ENCODE assay signal across 11 cellular contexts in genomic region chr1:202113690-202114300, GRCh38. TPM values are rescaled to one million over a fixed set of nuclear protein-coding genes. Genes with fewer than 3 reads are reported as not detected.
DNase-seq lines count a peak whose midpoint lies in the region; ATAC-seq, FAIRE-seq and TF ChIP-seq lines count a peak whose summit lies in the region.
"Had no signal": no experiment of that assay in that cellular context is flagged by ENCODE, and none has a peak within 500 bp of the region (broad histone marks: within the 10 kb centered on the region; RNA-seq: fewer than 3 reads in every experiment).

No MANE protein-coding gene starts in this region.

- no CpG with 5 or more reads among the region's 2 CpGs for WGBS in mesendoderm (ENCODE audit: extremely low coverage, insufficient coverage, low lambda C conversion rate)

- H3K27ac ChIP-seq in PC-3 (ENCODE audit: low read length): peak overlapping the region; percentile 43; the same call in 1 of the 2 replicates
- peak overlapping the region; percentile 81 to 84 for H3K27ac ChIP-seq in mucosa of rectum (ENCODE audit: low read depth in 2 of 2, low read length in 2 of 2)
- H3K27ac ChIP-seq in mesendoderm (ENCODE audit: low read depth, low read length): no peak overlapping the region

- BruUV-seq in PC-3 (replicated peaks; lab: Mats Ljungman, UMichigan): TSS peak; percentile 41

- no peaks in the 10 kb centered on the region for H3K79me1 ChIP-seq in mesendoderm (ENCODE audit: low read length)

- no peak for TF ChIP-seq CTCF in GM20000 (IDR thresholded peaks at IDR 0.05; ENCODE audit: extremely low read depth, missing control alignments)
- no peak for TF ChIP-seq CTCF in PC-3 (conservative IDR thresholded peaks at IDR 0.05; ENCODE audit: low read depth, low read length)

- TF ChIP-seq POLR2A in H54 (IDR thresholded peaks at IDR 0.05; ENCODE audit: low read depth, low read length) (no peak), erythroblast (IDR thresholded peaks at IDR 0.05; ENCODE audit: low read length) (no peak)

- intact Hi-C loops in PC-3 (cut with micrococcal nuclease): no loop called here

- no peaks in the 10 kb centered on the region for H3K9me2 ChIP-seq in PC-3 (replicated peaks; ENCODE audit: low read length)

- H3K4me3 ChIP-seq in PC-3 (ENCODE audit: low read length) (no peak overlapping the region), mucosa of rectum (ENCODE audit: low read length in 2 of 2) (no peak overlapping the region), mesendoderm (ENCODE audit: low read length) (no peak overlapping the region)

- no peak overlapping the region for H2BK15ac ChIP-seq in mesendoderm (replicated peaks; ENCODE audit: low read depth)

- H3K18ac ChIP-seq in mesendoderm (ENCODE audit: low read length): no peak overlapping the region

- H3K56ac ChIP-seq in mesendoderm (ENCODE audit: low read length): no peak overlapping the region

- H3K4me1 ChIP-seq in PC-3 (ENCODE audit: insufficient read depth, low read length) (peaks cover 15% of the 10 kb centered on the region), mucosa of rectum (ENCODE audit: control insufficient read depth in 2 of 2, insufficient read depth in 2 of 2, low read length in 2 of 2) (peaks cover 23 to 44% of the 10 kb centered on the region in 2 donors), mesendoderm (ENCODE audit: control insufficient read depth, low read depth, low read length) (no peaks in the 10 kb centered on the region)

- no peaks in the 10 kb centered on the region for H4K20me1 ChIP-seq in PC-3 (ENCODE audit: low read length)

- H3K36me3 ChIP-seq in PC-3 (ENCODE audit: low read depth, low read length) (no peaks in the 10 kb centered on the region), mucosa of rectum (ENCODE audit: control insufficient read depth in 2 of 2, insufficient read depth in 2 of 2, low read length in 2 of 2) (no peaks in the 10 kb centered on the region), mesendoderm (ENCODE audit: control insufficient read depth, insufficient read depth, low read length) (no peaks in the 10 kb centered on the region)

- H3K9ac ChIP-seq in PC-3 (ENCODE audit: low read length): no peak overlapping the region
- peak overlapping the region; percentile 47 to 53 for H3K9ac ChIP-seq in mucosa of rectum (ENCODE audit: low read depth in 1 of 2, low read length in 2 of 2)
- no peak overlapping the region for H3K9ac ChIP-seq in mesendoderm (ENCODE audit: low read length)

- no peak overlapping the region for H4K8ac ChIP-seq in mesendoderm (ENCODE audit: low read depth, low read length)

- H4K5ac ChIP-seq in mesendoderm (ENCODE audit: low read length): no peak overlapping the region

- ATAC-seq in PC-3: no peak
- ATAC-seq: T-helper 17 cell had no signal

- H3K23ac ChIP-seq in mesendoderm (ENCODE audit: low read length): no peak overlapping the region

- H3K9me3 ChIP-seq in PC-3 (ENCODE audit: low read length): no peaks in the 10 kb centered on the region
- no peaks in the 10 kb centered on the region for H3K9me3 ChIP-seq in mucosa of rectum (ENCODE audit: control insufficient read depth in 2 of 2, low read length in 2 of 2)

- no peak overlapping the region for H2BK5ac ChIP-seq in mesendoderm (ENCODE audit: low read length)

- POLR2A ChIA-PET in PC-3 (lab: Charles Lee; ENCODE audit: unreplicated experiment): interaction anchor here (1.1 kb wide), 1 partner anchor 104 kb away, joined by 6 read pairs; the partner anchor contains the start of gene ELF3

- no peak overlapping the region for H2BK120ac ChIP-seq in mesendoderm (ENCODE audit: low read depth, low read length)

- H3K4me2 ChIP-seq in PC-3 (ENCODE audit: low read length) (no peak overlapping the region), mesendoderm (ENCODE audit: low read length) (no peak overlapping the region)

- H2AK5ac ChIP-seq in mesendoderm (ENCODE audit: low read length): no peak overlapping the region

- DNase-seq in DMS53 treated with DMSO at 0.1 percent for 48 hours (lab: John Stamatoyannopoulos, UW; ENCODE audit: unreplicated experiment): peak; percentile 72
- peak; percentile 64 for DNase-seq in GM20000 (ENCODE audit: low spot score)
- DNase-seq in PC-3: no peak
- DNase-seq in H54 (ENCODE audit: insufficient read length, low spot score): no peak
- no peak for DNase-seq in foreskin melanocyte
- DNase-seq in erythroblast (lab: John Stamatoyannopoulos, UW): no peak
- no peak for DNase-seq in mesendoderm
- DNase-seq: aorta, NCI-H2227 treated with DMSO at 0.1 percent for 48 hours, T-helper 17 cell had no signal

- H3K27me3 ChIP-seq in PC-3 (ENCODE audit: low read length) (no peaks in the 10 kb centered on the region), mucosa of rectum (ENCODE audit: control insufficient read depth in 2 of 2, insufficient read depth in 2 of 2, low read length in 2 of 2) (no peaks in the 10 kb centered on the region), mesendoderm (ENCODE audit: insufficient read depth, low read length, poor library complexity) (no peaks in the 10 kb centered on the region)

- no peak for FAIRE-seq in H54 (lab: Jason Lieb, UNC)

- no peak overlapping the region for H2AFZ ChIP-seq in PC-3 (ENCODE audit: low read length)

- H3K79me2 ChIP-seq in PC-3 (ENCODE audit: low read length) (no peaks in the 10 kb centered on the region), mesendoderm (ENCODE audit: control insufficient read depth, insufficient read depth, low read length) (no peaks in the 10 kb centered on the region)

- H3K4ac ChIP-seq in mesendoderm (ENCODE audit: low read depth, low read length): no peak overlapping the region

- H3F3A ChIP-seq in PC-3 (ENCODE audit: low read length, unreplicated experiment): no peaks in the 10 kb centered on the region

- CTCF ChIA-PET in PC-3 (lab: Charles Lee): no interaction called here

RNA-seq across cellular contexts. Expression of gene GPR37L1, which starts 8.9 kb away (rescaled TPM):
- 0.04 TPM in 1 of 2 replicates, not detected in the other for total RNA-seq in PC-3 (2014; rRNA removed)
- polyA plus RNA-seq in mesendoderm (2013, experiment 1 of 2): 0.01 TPM
- 0.03 TPM for polyA plus RNA-seq in mesendoderm (2013, experiment 2 of 2)
- total RNA-seq: T-helper 17 cell had no signal
- polyA plus RNA-seq: aorta had no signal

RNA-seq across cellular contexts. Expression of gene ARL8A, which starts 30.7 kb away (rescaled TPM):
- total RNA-seq in PC-3 (2014; rRNA removed): 20.4 and 26.4 TPM in 2 replicates
- polyA plus RNA-seq in mesendoderm (2013, experiment 1 of 2): 32.9 TPM
- 31.1 TPM for polyA plus RNA-seq in mesendoderm (2013, experiment 2 of 2)

RNA-seq across cellular contexts. Expression of gene PTPN7, which starts 46.6 kb away (rescaled TPM):
- total RNA-seq in PC-3 (2014; rRNA removed): not detected in 2 replicates
- 0.65 TPM for polyA plus RNA-seq in mesendoderm (2013, experiment 1 of 2)
- 0.49 TPM for polyA plus RNA-seq in mesendoderm (2013, experiment 2 of 2)

Comparison
In these comparisons a context has a peak if more than half of its experiments do, and no peak if none do; other contexts are left out.
1. DNase-seq: peak in DMS53 treated with DMSO at 0.1 percent for 48 hours (single experiment) and GM20000 (single experiment); none in PC-3 (single experiment), H54 (single experiment), foreskin melanocyte (single experiment), erythroblast (0 of 2) and mesendoderm (single experiment).
2. H3K9ac ChIP-seq: peak in mucosa of rectum (2 of 2); none in PC-3 (single experiment) and mesendoderm (single experiment).